Comparison of ENCODE assay signal across 7 cellular contexts in the genomic region with DNA sequence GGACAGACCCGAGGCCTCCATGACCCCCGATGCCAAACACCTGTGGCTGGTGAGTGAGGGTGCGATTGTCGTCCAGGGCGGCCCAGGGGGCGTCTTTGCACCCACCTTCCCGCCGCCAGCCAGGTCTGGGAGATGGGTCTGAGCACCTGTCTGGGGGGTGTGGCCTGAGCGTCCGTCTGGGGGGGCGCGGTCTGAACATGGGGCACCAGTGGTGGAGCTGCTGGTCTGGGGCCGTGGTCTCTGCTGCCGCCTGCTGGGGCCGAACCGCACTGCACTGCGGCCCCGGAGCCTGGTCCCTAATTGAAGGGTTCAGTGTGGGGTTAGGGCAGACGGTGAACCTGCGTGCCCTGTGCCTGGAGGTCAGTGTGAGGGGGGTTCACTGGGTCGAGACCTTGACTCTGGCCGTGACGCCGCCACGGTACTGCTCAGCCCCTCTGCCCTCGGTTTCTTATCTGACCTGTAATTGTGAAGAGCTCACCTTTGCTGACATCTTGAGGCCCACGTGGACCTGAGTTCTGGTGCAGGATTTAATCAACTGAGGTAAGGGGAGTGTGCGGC. TPM values are rescaled to one million over a fixed set of nuclear protein-coding genes. Genes with fewer than 3 reads are reported as not detected.
A peak's percentile ranks its signal among the peaks of the same experiment; 100 is the strongest.
DNase-seq lines count a peak whose midpoint lies in the region; ATAC-seq and TF ChIP-seq lines count a peak whose summit lies in the region.

No MANE protein-coding gene starts in this region.

- ATAC-seq in left lobe of liver, result peak; percentile 94

- H3K4me3 ChIP-seq in GM12875 (ENCODE audit: low read depth, low read length), result no peak overlapping the region

- DNase-seq in MV-4-11 (lab: John Stamatoyannopoulos, UW), result peak; percentile 24
- DNase-seq in activated CD4-positive, CD25-positive, alpha-beta regulatory T cell (lab: John Stamatoyannopoulos, UW), result peak; percentile 50 to 60 (median 54)
- peak; percentile 76 to 95 for DNase-seq in T47D (ENCODE audit: low read depth in 1 of 2, low spot score in 1 of 2)
- DNase-seq in left lobe of liver (ENCODE audit: low spot score), result peak; percentile 73
- peak; percentile 49 for DNase-seq in stimulated activated CD8-positive, alpha-beta memory T cell treated with anti-CD3 and anti-CD28 coated beads, Interleukin-12 subunit alpha, Interleukin-12 subunit beta, amount 100 ng/mL, for 1 hour (ENCODE audit: low read depth)
- no peak for DNase-seq in cerebellar nuclear complex (lab: John Stamatoyannopoulos, UW)

- TF ChIP-seq CTCF in GM12875 (IDR thresholded peaks at IDR 0.05; ENCODE audit: borderline replicate concordance, insufficient read depth, low read depth, low read length), result peak; percentile 100

- in situ Hi-C loops in T47D (cut with HindIII; ENCODE audit: low pct_unique_long_range_greater_than_20kb, low sequenced_read_pairs), result no loop called here

RNA-seq across cellular contexts. Expression of a gene that starts 12.6 kb away (rescaled TPM):
- 83.8 TPM for total RNA-seq in left lobe of liver

RNA-seq across cellular contexts. Expression of a gene that starts 32.6 kb away (rescaled TPM):
- total RNA-seq in left lobe of liver, result 8.7 TPM

RNA-seq across cellular contexts. Expression of a gene that starts 44.4 kb away (rescaled TPM):
- 6.4 TPM for total RNA-seq in left lobe of liver

RNA-seq across cellular contexts. Expression of a gene that starts 57.8 kb away (rescaled TPM):
- 1.9 TPM for total RNA-seq in left lobe of liver

Comparison
In these comparisons a context has a peak if more than half of its experiments do, and no peak if none do; other contexts are left out.
1. DNase-seq: peak in MV-4-11 (single experiment), activated CD4-positive, CD25-positive, alpha-beta regulatory T cell (4 of 4), T47D (2 of 2), left lobe of liver (single experiment) and stimulated activated CD8-positive, alpha-beta memory T cell treated with anti-CD3 and anti-CD28 coated beads, Interleukin-12 subunit alpha, Interleukin-12 subunit beta, amount 100 ng/mL, for 1 hour (single experiment); none in cerebellar nuclear complex (0 of 2).